ENCODE assay signal across 7 cellular contexts in genomic region chr11:75491465-75491864, GRCh38.
"Had no signal": no experiment of that assay in that cellular context is flagged by ENCODE, and none has a peak within 500 bp of the region (broad histone marks: within the 10 kb centered on the region; RNA-seq: fewer than 3 reads in every experiment).

No MANE protein-coding gene starts in this region.

- DNase-seq: sigmoid colon had no signal

- H3K9me3 ChIP-seq: gastroesophageal sphincter, left lung, sigmoid colon, stomach, thoracic aorta had no signal

- H3K27ac ChIP-seq: coronary artery, gastroesophageal sphincter, left lung, sigmoid colon, stomach, thoracic aorta had no signal

- H3K4me3 ChIP-seq: coronary artery, gastroesophageal sphincter, left lung, sigmoid colon, stomach, thoracic aorta had no signal

- H3K27me3 ChIP-seq: gastroesophageal sphincter, left lung, sigmoid colon, stomach had no signal

- H3K36me3 ChIP-seq: gastroesophageal sphincter, left lung, sigmoid colon, stomach, thoracic aorta had no signal

- H3K9me3 Mint-ChIP-seq: neural crest cell had no signal

- H3K4me1 ChIP-seq: sigmoid colon had no signal

- H3K4me3 Mint-ChIP-seq: neural crest cell had no signal

- ATAC-seq: gastroesophageal sphincter, left lung had no signal
